Comparison of ENCODE assay signal across 11 cellular contexts in genomic region chr14:89165810-89166209, GRCh38.
DNase-seq lines count a peak whose midpoint lies in the region; ATAC-seq and TF ChIP-seq lines count a peak whose summit lies in the region.
"Had no signal": no experiment of that assay in that cellular context is flagged by ENCODE, and none has a peak within 500 bp of the region (broad histone marks: within the 10 kb centered on the region; RNA-seq: fewer than 3 reads in every experiment).

No MANE protein-coding gene starts in this region.

- H3K4me3 Mint-ChIP-seq in activated naive CD8-positive, alpha-beta T cell, result no peak overlapping the region
- H3K4me3 Mint-ChIP-seq in activated naive CD8-positive, alpha-beta T cell treated with anti-CD3 and anti-CD28 coated beads, Interleukin-2, amount 50 U/mL, for 24 hours, result no peak overlapping the region
- H3K4me3 Mint-ChIP-seq in endothelial cell (ENCODE audit: unreplicated experiment) (no peak overlapping the region), WTC11 (no peak overlapping the region)
- H3K4me3 Mint-ChIP-seq: neural crest cell had no signal

- POLR2A ChIA-PET in WTC11 (lab: Charles Lee), result no interaction called here

- TF ChIP-seq CTCF in endothelial cell (IDR thresholded peaks at IDR 0.05; ENCODE audit: unreplicated experiment) (no peak), WTC11 (IDR thresholded peaks at IDR 0.05) (no peak)

- ATAC-seq in activated naive CD8-positive, alpha-beta T cell treated with anti-CD3 and anti-CD28 coated beads, Interleukin-2, amount 50 U/mL, for 24 hours, result no peak
- peak; percentile 14 for ATAC-seq in HG02981 (IDR thresholded peaks at IDR 0.05; ENCODE audit: unreplicated experiment)
- no peak for ATAC-seq in HG02970 (IDR thresholded peaks at IDR 0.05; ENCODE audit: low FRiP score, unreplicated experiment)
- no peak for ATAC-seq in HG02840 (IDR thresholded peaks at IDR 0.05; ENCODE audit: low FRiP score, unreplicated experiment)
- no peak for ATAC-seq in WTC11

- peaks cover 12 to 15% of the 10 kb centered on the region in 2 donors for H3K36me3 ChIP-seq in stomach smooth muscle (ENCODE audit: control insufficient read depth in 2 of 2, insufficient read depth in 2 of 2, low read length in 2 of 2)

- peaks cover 7% of the 10 kb centered on the region for H3K4me1 ChIP-seq in stomach smooth muscle (ENCODE audit: control insufficient read depth, insufficient read depth, low read length)

- H3K9me3 Mint-ChIP-seq in activated naive CD8-positive, alpha-beta T cell (ENCODE audit: low read depth), result no peaks in the 10 kb centered on the region
- peaks cover 25% of the 10 kb centered on the region for H3K9me3 Mint-ChIP-seq in activated naive CD8-positive, alpha-beta T cell treated with anti-CD3 and anti-CD28 coated beads, Interleukin-2, amount 50 U/mL, for 24 hours
- H3K9me3 Mint-ChIP-seq in endothelial cell (ENCODE audit: unreplicated experiment), result no peaks in the 10 kb centered on the region
- H3K9me3 Mint-ChIP-seq in WTC11, result peaks cover 7% of the 10 kb centered on the region
- H3K9me3 Mint-ChIP-seq: neural crest cell had no signal

- CTCF ChIA-PET in WTC11 (lab: Charles Lee), result no interaction called here

- H3K27me3 ChIP-seq in stomach smooth muscle (ENCODE audit: control insufficient read depth in 1 of 2, insufficient read depth in 2 of 2, low read length in 2 of 2), result no peaks in the 10 kb centered on the region

- H3K36me3 Mint-ChIP-seq in activated naive CD8-positive, alpha-beta T cell, result peaks cover 18% of the 10 kb centered on the region
- H3K36me3 Mint-ChIP-seq in activated naive CD8-positive, alpha-beta T cell treated with anti-CD3 and anti-CD28 coated beads, Interleukin-2, amount 50 U/mL, for 24 hours (ENCODE audit: low read depth), result peaks cover 35% of the 10 kb centered on the region
- H3K36me3 Mint-ChIP-seq in endothelial cell (ENCODE audit: low read depth, unreplicated experiment) (peaks cover 42% of the 10 kb centered on the region), WTC11 (peaks cover 53% of the 10 kb centered on the region)

- peak overlapping the region; percentile 81 for H3K27ac Mint-ChIP-seq in activated naive CD8-positive, alpha-beta T cell
- no peak overlapping the region for H3K27ac Mint-ChIP-seq in activated naive CD8-positive, alpha-beta T cell treated with anti-CD3 and anti-CD28 coated beads, Interleukin-2, amount 50 U/mL, for 24 hours
- peak overlapping the region; percentile 84 for H3K27ac Mint-ChIP-seq in endothelial cell (ENCODE audit: unreplicated experiment)
- no peak overlapping the region for H3K27ac Mint-ChIP-seq in WTC11

- H3K9me3 ChIP-seq in stomach smooth muscle (ENCODE audit: control insufficient read depth in 2 of 2, low read length in 2 of 2), result peaks cover 0 to 2% of the 10 kb centered on the region in 2 donors

- peak overlapping the region; percentile 40 to 65 for H3K4me3 ChIP-seq in stomach smooth muscle (ENCODE audit: low read length in 2 of 2)

- peak overlapping the region; percentile 31 for H3K27ac ChIP-seq in stomach smooth muscle (ENCODE audit: low read length)

- peaks cover 35% of the 10 kb centered on the region for H3K4me1 Mint-ChIP-seq in activated naive CD8-positive, alpha-beta T cell (ENCODE audit: low read depth)
- peaks cover 26% of the 10 kb centered on the region for H3K4me1 Mint-ChIP-seq in activated naive CD8-positive, alpha-beta T cell treated with anti-CD3 and anti-CD28 coated beads, Interleukin-2, amount 50 U/mL, for 24 hours
- H3K4me1 Mint-ChIP-seq in endothelial cell (ENCODE audit: unreplicated experiment) (peaks cover 37% of the 10 kb centered on the region), WTC11 (peaks cover 15% of the 10 kb centered on the region)
- H3K4me1 Mint-ChIP-seq: neural crest cell had no signal

- peak overlapping the region; percentile 37 to 65 for H3K9ac ChIP-seq in stomach smooth muscle (ENCODE audit: low read length in 2 of 2)

- no peaks in the 10 kb centered on the region for H3K27me3 Mint-ChIP-seq in activated naive CD8-positive, alpha-beta T cell
- H3K27me3 Mint-ChIP-seq in activated naive CD8-positive, alpha-beta T cell treated with anti-CD3 and anti-CD28 coated beads, Interleukin-2, amount 50 U/mL, for 24 hours, result no peaks in the 10 kb centered on the region
- H3K27me3 Mint-ChIP-seq in endothelial cell (ENCODE audit: unreplicated experiment), result peaks cover 8% of the 10 kb centered on the region
- no peaks in the 10 kb centered on the region for H3K27me3 Mint-ChIP-seq in WTC11 (ENCODE audit: low read depth)

- no peak for DNase-seq in activated naive CD8-positive, alpha-beta T cell treated with anti-CD3 and anti-CD28 coated beads, Interleukin-2, amount 50 U/mL, for 24 hours
- DNase-seq in endothelial cell (ENCODE audit: low spot score) (no peak), WTC11 (ENCODE audit: low spot score) (no peak)
- DNase-seq: ACHN, T1000 had no signal

TF ChIP-seq in WTC11, 78 proteins besides CTCF, POLR2A, EP300 and RAD21 (continues in another document):
- TF ChIP-seq STAT6 (CRISPR knock-in tag; conservative IDR thresholded peaks at IDR 0.05; ENCODE audit: low read depth), result no peak
- no peak for TF ChIP-seq ZNF396 (CRISPR knock-in tag; IDR thresholded peaks at IDR 0.05; ENCODE audit: borderline replicate concordance)
- no peak for TF ChIP-seq ERG (CRISPR knock-in tag; IDR thresholded peaks at IDR 0.05)
- TF ChIP-seq GTF2I (CRISPR knock-in tag; conservative IDR thresholded peaks at IDR 0.05), result no peak
- TF ChIP-seq OVOL2 (CRISPR knock-in tag; IDR thresholded peaks at IDR 0.05; ENCODE audit: borderline replicate concordance), result no peak
- no peak for TF ChIP-seq ZNF121 (CRISPR knock-in tag; IDR thresholded peaks at IDR 0.05)
- no peak for TF ChIP-seq FOXP4 (CRISPR knock-in tag; IDR thresholded peaks at IDR 0.05)

Comparison
In these comparisons a context has a peak if more than half of its experiments do, and no peak if none do; other contexts are left out.
1. H3K27ac Mint-ChIP-seq: peak in activated naive CD8-positive, alpha-beta T cell (single experiment) and endothelial cell (single experiment); none in activated naive CD8-positive, alpha-beta T cell treated with anti-CD3 and anti-CD28 coated beads, Interleukin-2, amount 50 U/mL, for 24 hours (single experiment) and WTC11 (single experiment).